Comparison of ENCODE assay signal across 1 cellular context in genomic region chr16:2216330-2216729, GRCh38.
TF ChIP-seq lines count a peak whose summit lies in the region.

No MANE protein-coding gene starts in this region.

TF ChIP-seq in HCT116, 20 proteins besides CTCF, POLR2A, EP300 and RAD21:
- TF ChIP-seq ZBTB33 (IDR thresholded peaks at IDR 0.05; ENCODE audit: extremely low read depth, insufficient replicate concordance, low read length) (no peak), EGR1 (IDR thresholded peaks at IDR 0.05; ENCODE audit: low read depth) (no peak), CBX3 (IDR thresholded peaks at IDR 0.05; ENCODE audit: low read depth) (no peak), EZH2phosphoT487 (IDR thresholded peaks at IDR 0.05; ENCODE audit: borderline replicate concordance) (no peak), MAX (IDR thresholded peaks at IDR 0.05) (no peak), POLR2AphosphoS5 (IDR thresholded peaks at IDR 0.05; ENCODE audit: low read depth, low read length) (no peak), SIN3A (IDR thresholded peaks at IDR 0.05; ENCODE audit: low read depth) (no peak), TCF7L2 (IDR thresholded peaks at IDR 0.05; ENCODE audit: borderline replicate concordance, extremely low read depth, insufficient read depth, insufficient read length) (no peak), EZH2 (IDR thresholded peaks at IDR 0.05) (no peak), SRF (IDR thresholded peaks at IDR 0.05; ENCODE audit: low read depth) (no peak), YY1 (IDR thresholded peaks at IDR 0.05; ENCODE audit: extremely low read depth, insufficient replicate concordance, low read depth, low read length) (no peak), ZNF274 (IDR thresholded peaks at IDR 0.05; ENCODE audit: low read depth, low read length) (no peak), ATF3 (IDR thresholded peaks at IDR 0.05) (no peak)
